8 cellular contexts compared by ENCODE assay signal in genomic region chr4:77075869-77076801, GRCh38. TPM values are rescaled to one million over a fixed set of nuclear protein-coding genes. Genes with fewer than 3 reads are reported as not detected.
DNase-seq lines count a peak whose midpoint lies in the region; ATAC-seq and TF ChIP-seq lines count a peak whose summit lies in the region.

Gene CCNI (minus strand): TSS chr4:77075989. CDS start chr4:77066362, 9,627 bp downstream.

- peaks cover 21% of the 10 kb centered on the region for H3K4me1 ChIP-seq in upper lobe of right lung

- TF ChIP-seq CTCF in progenitor cell of endocrine pancreas (IDR thresholded peaks at IDR 0.05; ENCODE audit: unreplicated experiment), result no peak
- TF ChIP-seq CTCF in upper lobe of right lung (IDR thresholded peaks at IDR 0.05), result no peak

- no peaks in the 10 kb centered on the region for H3K9me3 ChIP-seq in upper lobe of right lung

- ATAC-seq in HG02885 (IDR thresholded peaks at IDR 0.05; ENCODE audit: poor library complexity, unreplicated experiment), result peak; percentile 59
- peak; percentile 94 for ATAC-seq in left cardiac atrium
- ATAC-seq in upper lobe of right lung, result peak; percentile 96

- H3K27ac ChIP-seq in upper lobe of right lung, result peak within 1 kb of the TSS; percentile 99

- peak; percentile 81 for DNase-seq in NCI-H1694 treated with DMSO at 0.1 percent for 48 hours (lab: John Stamatoyannopoulos, UW)
- DNase-seq in amniotic stem cell (lab: John Stamatoyannopoulos, UW), result peak; percentile 95
- DNase-seq in left cardiac atrium, result peak; percentile 97
- peak; percentile 94 for DNase-seq in progenitor cell of endocrine pancreas (ENCODE audit: low spot score, unreplicated experiment)
- DNase-seq in upper lobe of right lung, result peak; percentile 98

- H3K4me3 Mint-ChIP-seq in T-helper 1 cell treated with Interleukin-12 subunit alpha and Interleukin-12 subunit beta and Interleukin-4 antibody, amounts not matched to agents 30 μg/mL and 1 μg/mL, for 36 hours, result peak within 1 kb of the TSS; percentile 97
- H3K4me3 Mint-ChIP-seq in progenitor cell of endocrine pancreas (ENCODE audit: low read depth), result no peak within 1 kb of the TSS

- TF ChIP-seq POLR2A in GM15510 (IDR thresholded peaks at IDR 0.05; ENCODE audit: borderline replicate concordance, extremely low read depth, insufficient read length), result peak; percentile 63

- peaks cover 4% of the 10 kb centered on the region for H3K27me3 Mint-ChIP-seq in T-helper 1 cell treated with Interleukin-12 subunit alpha and Interleukin-12 subunit beta and Interleukin-4 antibody, amounts not matched to agents 30 μg/mL and 1 μg/mL, for 36 hours (ENCODE audit: low read depth)
- H3K27me3 Mint-ChIP-seq in progenitor cell of endocrine pancreas, result no peaks in the 10 kb centered on the region

- peaks cover 13% of the 10 kb centered on the region for H3K36me3 Mint-ChIP-seq in T-helper 1 cell treated with Interleukin-12 subunit alpha and Interleukin-12 subunit beta and Interleukin-4 antibody, amounts not matched to agents 30 μg/mL and 1 μg/mL, for 36 hours (ENCODE audit: low read depth)
- H3K36me3 Mint-ChIP-seq in progenitor cell of endocrine pancreas (ENCODE audit: insufficient read depth), result no peaks in the 10 kb centered on the region

- no peaks in the 10 kb centered on the region for H3K9me3 Mint-ChIP-seq in T-helper 1 cell treated with Interleukin-12 subunit alpha and Interleukin-12 subunit beta and Interleukin-4 antibody, amounts not matched to agents 30 μg/mL and 1 μg/mL, for 36 hours
- H3K9me3 Mint-ChIP-seq in progenitor cell of endocrine pancreas (ENCODE audit: low read depth), result no peaks in the 10 kb centered on the region

- H3K36me3 ChIP-seq in upper lobe of right lung, result no peaks in the 10 kb centered on the region

- intact Hi-C loops in left cardiac atrium (cut with DNase I) (no loop called here), upper lobe of right lung (cut with DNase I) (no loop called here)

- no peaks in the 10 kb centered on the region for H3K27me3 ChIP-seq in upper lobe of right lung

- peak within 1 kb of the TSS; percentile 79 for H3K4me3 ChIP-seq in upper lobe of right lung

- peak within 1 kb of the TSS; percentile 100 for H3K27ac Mint-ChIP-seq in T-helper 1 cell treated with Interleukin-12 subunit alpha and Interleukin-12 subunit beta and Interleukin-4 antibody, amounts not matched to agents 30 μg/mL and 1 μg/mL, for 36 hours
- peak within 1 kb of the TSS; percentile 100 for H3K27ac Mint-ChIP-seq in progenitor cell of endocrine pancreas

- peaks cover 33% of the 10 kb centered on the region for H3K4me1 Mint-ChIP-seq in T-helper 1 cell treated with Interleukin-12 subunit alpha and Interleukin-12 subunit beta and Interleukin-4 antibody, amounts not matched to agents 30 μg/mL and 1 μg/mL, for 36 hours (ENCODE audit: low read depth)
- H3K4me1 Mint-ChIP-seq in progenitor cell of endocrine pancreas (ENCODE audit: low read depth), result peaks cover 17% of the 10 kb centered on the region

RNA-seq across cellular contexts. Expression of gene CCNI, which starts in this region (rescaled TPM):
- total RNA-seq in left cardiac atrium, result 100 to 1,000 TPM; 255 to 307 TPM
- 300 and 322 TPM in 2 replicates for total RNA-seq in progenitor cell of endocrine pancreas
- 319 TPM for total RNA-seq in upper lobe of right lung

Comparison
In these comparisons a context has a peak if more than half of its experiments do, and no peak if none do; other contexts are left out.
1. Peak in every context shown above with its lines: DNase-seq, ATAC-seq, H3K4me3 ChIP-seq and H3K27ac ChIP-seq.